1 cellular context compared by ENCODE assay signal in the genomic region with DNA sequence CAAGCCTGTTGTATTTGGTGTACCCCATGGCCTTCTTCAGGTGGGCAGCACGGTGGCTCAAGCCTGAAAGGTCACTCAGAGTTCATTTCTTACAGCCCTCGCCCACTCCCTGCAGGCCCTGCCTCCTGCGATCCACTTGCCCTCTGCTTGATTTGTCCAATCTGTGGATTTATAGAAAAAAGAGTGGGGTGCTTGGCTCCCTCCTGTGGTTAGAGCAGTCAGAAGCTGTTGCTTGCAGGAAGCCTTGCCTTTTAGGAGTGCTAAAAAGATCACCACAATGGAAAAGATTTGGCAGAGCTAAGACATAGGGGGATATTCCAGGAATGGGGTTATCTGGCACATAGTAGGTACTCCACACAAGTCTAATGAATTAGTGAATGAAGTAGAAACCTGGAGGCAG.
TF ChIP-seq lines count a peak whose summit lies in the region.

No MANE protein-coding gene starts in this region.

TF ChIP-seq in HepG2, 621 proteins besides CTCF, POLR2A, EP300 and RAD21 (continued from another document):
- TF ChIP-seq, protein P1, sequence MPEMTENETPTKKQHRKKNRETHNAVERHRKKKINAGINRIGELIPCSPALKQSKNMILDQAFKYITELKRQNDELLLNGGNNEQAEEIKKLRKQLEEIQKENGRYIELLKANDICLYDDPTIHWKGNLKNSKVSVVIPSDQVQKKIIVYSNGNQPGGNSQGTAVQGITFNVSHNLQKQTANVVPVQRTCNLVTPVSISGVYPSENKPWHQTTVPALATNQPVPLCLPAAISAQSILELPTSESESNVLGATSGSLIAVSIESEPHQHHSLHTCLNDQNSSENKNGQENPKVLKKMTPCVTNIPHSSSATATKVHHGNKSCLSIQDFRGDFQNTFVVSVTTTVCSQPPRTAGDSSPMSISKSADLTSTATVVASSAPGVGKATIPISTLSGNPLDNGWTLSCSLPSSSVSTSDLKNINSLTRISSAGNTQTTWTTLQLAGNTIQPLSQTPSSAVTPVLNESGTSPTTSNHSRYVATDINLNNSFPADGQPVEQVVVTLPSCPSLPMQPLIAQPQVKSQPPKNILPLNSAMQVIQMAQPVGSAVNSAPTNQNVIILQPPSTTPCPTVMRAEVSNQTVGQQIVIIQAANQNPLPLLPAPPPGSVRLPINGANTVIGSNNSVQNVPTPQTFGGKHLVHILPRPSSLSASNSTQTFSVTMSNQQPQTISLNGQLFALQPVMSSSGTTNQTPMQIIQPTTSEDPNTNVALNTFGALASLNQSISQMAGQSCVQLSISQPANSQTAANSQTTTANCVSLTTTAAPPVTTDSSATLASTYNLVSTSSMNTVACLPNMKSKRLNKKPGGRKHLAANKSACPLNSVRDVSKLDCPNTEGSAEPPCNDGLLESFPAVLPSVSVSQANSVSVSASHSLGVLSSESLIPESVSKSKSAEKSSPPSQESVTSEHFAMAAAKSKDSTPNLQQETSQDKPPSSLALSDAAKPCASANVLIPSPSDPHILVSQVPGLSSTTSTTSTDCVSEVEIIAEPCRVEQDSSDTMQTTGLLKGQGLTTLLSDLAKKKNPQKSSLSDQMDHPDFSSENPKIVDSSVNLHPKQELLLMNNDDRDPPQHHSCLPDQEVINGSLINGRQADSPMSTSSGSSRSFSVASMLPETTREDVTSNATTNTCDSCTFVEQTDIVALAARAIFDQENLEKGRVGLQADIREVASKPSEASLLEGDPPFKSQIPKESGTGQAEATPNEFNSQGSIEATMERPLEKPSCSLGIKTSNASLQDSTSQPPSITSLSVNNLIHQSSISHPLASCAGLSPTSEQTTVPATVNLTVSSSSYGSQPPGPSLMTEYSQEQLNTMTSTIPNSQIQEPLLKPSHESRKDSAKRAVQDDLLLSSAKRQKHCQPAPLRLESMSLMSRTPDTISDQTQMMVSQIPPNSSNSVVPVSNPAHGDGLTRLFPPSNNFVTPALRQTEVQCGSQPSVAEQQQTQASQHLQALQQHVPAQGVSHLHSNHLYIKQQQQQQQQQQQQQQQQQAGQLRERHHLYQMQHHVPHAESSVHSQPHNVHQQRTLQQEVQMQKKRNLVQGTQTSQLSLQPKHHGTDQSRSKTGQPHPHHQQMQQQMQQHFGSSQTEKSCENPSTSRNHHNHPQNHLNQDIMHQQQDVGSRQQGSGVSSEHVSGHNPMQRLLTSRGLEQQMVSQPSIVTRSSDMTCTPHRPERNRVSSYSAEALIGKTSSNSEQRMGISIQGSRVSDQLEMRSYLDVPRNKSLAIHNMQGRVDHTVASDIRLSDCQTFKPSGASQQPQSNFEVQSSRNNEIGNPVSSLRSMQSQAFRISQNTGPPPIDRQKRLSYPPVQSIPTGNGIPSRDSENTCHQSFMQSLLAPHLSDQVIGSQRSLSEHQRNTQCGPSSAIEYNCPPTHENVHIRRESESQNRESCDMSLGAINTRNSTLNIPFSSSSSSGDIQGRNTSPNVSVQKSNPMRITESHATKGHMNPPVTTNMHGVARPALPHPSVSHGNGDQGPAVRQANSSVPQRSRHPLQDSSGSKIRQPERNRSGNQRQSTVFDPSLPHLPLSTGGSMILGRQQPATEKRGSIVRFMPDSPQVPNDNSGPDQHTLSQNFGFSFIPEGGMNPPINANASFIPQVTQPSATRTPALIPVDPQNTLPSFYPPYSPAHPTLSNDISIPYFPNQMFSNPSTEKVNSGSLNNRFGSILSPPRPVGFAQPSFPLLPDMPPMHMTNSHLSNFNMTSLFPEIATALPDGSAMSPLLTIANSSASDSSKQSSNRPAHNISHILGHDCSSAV (CRISPR knock-in tag; IDR thresholded peaks at IDR 0.05; ENCODE audit: borderline replicate concordance), result no peak
- TF ChIP-seq EZH2 (conservative IDR thresholded peaks at IDR 0.05; ENCODE audit: low read depth, low read length), result no peak
- TF ChIP-seq ZNF570 (CRISPR knock-in tag; IDR thresholded peaks at IDR 0.05; ENCODE audit: borderline replicate concordance), result no peak
- TF ChIP-seq, protein P2, sequence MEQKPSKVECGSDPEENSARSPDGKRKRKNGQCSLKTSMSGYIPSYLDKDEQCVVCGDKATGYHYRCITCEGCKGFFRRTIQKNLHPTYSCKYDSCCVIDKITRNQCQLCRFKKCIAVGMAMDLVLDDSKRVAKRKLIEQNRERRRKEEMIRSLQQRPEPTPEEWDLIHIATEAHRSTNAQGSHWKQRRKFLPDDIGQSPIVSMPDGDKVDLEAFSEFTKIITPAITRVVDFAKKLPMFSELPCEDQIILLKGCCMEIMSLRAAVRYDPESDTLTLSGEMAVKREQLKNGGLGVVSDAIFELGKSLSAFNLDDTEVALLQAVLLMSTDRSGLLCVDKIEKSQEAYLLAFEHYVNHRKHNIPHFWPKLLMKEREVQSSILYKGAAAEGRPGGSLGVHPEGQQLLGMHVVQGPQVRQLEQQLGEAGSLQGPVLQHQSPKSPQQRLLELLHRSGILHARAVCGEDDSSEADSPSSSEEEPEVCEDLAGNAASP (CRISPR knock-in tag; IDR thresholded peaks at IDR 0.05; ENCODE audit: borderline replicate concordance), result no peak
- TF ChIP-seq, protein P3, sequence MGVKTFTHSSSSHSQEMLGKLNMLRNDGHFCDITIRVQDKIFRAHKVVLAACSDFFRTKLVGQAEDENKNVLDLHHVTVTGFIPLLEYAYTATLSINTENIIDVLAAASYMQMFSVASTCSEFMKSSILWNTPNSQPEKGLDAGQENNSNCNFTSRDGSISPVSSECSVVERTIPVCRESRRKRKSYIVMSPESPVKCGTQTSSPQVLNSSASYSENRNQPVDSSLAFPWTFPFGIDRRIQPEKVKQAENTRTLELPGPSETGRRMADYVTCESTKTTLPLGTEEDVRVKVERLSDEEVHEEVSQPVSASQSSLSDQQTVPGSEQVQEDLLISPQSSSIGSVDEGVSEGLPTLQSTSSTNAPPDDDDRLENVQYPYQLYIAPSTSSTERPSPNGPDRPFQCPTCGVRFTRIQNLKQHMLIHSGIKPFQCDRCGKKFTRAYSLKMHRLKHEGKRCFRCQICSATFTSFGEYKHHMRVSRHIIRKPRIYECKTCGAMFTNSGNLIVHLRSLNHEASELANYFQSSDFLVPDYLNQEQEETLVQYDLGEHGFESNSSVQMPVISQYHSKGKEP (CRISPR knock-in tag; IDR thresholded peaks at IDR 0.05), result no peak
- TF ChIP-seq, protein P4, sequence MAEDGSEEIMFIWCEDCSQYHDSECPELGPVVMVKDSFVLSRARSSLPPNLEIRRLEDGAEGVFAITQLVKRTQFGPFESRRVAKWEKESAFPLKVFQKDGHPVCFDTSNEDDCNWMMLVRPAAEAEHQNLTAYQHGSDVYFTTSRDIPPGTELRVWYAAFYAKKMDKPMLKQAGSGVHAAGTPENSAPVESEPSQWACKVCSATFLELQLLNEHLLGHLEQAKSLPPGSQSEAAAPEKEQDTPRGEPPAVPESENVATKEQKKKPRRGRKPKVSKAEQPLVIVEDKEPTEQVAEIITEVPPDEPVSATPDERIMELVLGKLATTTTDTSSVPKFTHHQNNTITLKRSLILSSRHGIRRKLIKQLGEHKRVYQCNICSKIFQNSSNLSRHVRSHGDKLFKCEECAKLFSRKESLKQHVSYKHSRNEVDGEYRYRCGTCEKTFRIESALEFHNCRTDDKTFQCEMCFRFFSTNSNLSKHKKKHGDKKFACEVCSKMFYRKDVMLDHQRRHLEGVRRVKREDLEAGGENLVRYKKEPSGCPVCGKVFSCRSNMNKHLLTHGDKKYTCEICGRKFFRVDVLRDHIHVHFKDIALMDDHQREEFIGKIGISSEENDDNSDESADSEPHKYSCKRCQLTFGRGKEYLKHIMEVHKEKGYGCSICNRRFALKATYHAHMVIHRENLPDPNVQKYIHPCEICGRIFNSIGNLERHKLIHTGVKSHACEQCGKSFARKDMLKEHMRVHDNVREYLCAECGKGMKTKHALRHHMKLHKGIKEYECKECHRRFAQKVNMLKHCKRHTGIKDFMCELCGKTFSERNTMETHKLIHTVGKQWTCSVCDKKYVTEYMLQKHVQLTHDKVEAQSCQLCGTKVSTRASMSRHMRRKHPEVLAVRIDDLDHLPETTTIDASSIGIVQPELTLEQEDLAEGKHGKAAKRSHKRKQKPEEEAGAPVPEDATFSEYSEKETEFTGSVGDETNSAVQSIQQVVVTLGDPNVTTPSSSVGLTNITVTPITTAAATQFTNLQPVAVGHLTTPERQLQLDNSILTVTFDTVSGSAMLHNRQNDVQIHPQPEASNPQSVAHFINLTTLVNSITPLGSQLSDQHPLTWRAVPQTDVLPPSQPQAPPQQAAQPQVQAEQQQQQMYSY (CRISPR knock-in tag; IDR thresholded peaks at IDR 0.05), result no peak
- no peak for TF ChIP-seq DPF2 (CRISPR knock-in tag; IDR thresholded peaks at IDR 0.05; ENCODE audit: borderline replicate concordance, low read depth)
- TF ChIP-seq, protein P5, sequence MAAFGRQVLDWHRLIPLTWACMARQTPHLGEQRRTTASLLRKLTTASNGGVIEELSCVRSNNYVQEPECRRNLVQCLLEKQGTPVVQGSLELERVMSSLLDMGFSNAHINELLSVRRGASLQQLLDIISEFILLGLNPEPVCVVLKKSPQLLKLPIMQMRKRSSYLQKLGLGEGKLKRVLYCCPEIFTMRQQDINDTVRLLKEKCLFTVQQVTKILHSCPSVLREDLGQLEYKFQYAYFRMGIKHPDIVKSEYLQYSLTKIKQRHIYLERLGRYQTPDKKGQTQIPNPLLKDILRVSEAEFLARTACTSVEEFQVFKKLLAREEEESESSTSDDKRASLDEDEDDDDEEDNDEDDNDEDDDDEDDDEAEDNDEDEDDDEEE (CRISPR knock-in tag; IDR thresholded peaks at IDR 0.05), result no peak
TF ChIP-seq in HepG2: peak in this region for 0.
